ENCODE assay signal across 18 cellular contexts in genomic region chr14:22264759-22265158, GRCh38.
"Had no signal": no experiment of that assay in that cellular context is flagged by ENCODE, and none has a peak within 500 bp of the region (broad histone marks: within the 10 kb centered on the region; RNA-seq: fewer than 3 reads in every experiment).

No MANE protein-coding gene starts in this region.

- H3K9me3 Mint-ChIP-seq: activated CD4-positive, alpha-beta memory T cell treated with anti-CD3 and anti-CD28 coated beads for 36 hours; activated T-helper 17 cell treated with anti-CD3 and anti-CD28 coated beads, Interleukin-2, amount 50 U/mL, for 72 hours; endodermal cell; mesothelial cell of epicardium; natural killer cell treated with Interleukin-12 subunit alpha and Interleukin-12 subunit beta and Interleukin-15 and Interleukin-18, amount 100 ng/mL, for 72 hours; stimulated activated naive B cell treated with anti-CD40 and anti-IgM and Interleukin-4, amounts not matched to agents 10 μg/mL and 1 μg/mL and 100 μg/mL, for 72 hours had no signal

- ATAC-seq: activated CD8-positive, alpha-beta memory T cell treated with anti-CD3 and anti-CD28 coated beads, Interleukin-2, amount 10 ng/mL, durations not matched to agents 7 days and 5 days; activated T-helper 17 cell treated with anti-CD3 and anti-CD28 coated beads, Interleukin-2, amount 50 U/mL, for 72 hours; left lobe of liver; natural killer cell treated with Interleukin-12 subunit alpha and Interleukin-12 subunit beta and Interleukin-15 and Interleukin-18, amount 100 ng/mL, for 72 hours had no signal

- DNase-seq: activated CD4-positive, alpha-beta memory T cell treated with anti-CD3 and anti-CD28 coated beads for 36 hours; activated CD4-positive, alpha-beta T cell treated with anti-CD3 and anti-CD28 coated beads for 4 hours; activated CD8-positive, alpha-beta memory T cell treated with anti-CD3 and anti-CD28 coated beads, Interleukin-2, amount 10 ng/mL, durations not matched to agents 7 days and 5 days; activated naive CD4-positive, alpha-beta T cell; activated T-cell treated with anti-CD3 and anti-CD28 coated beads, Interleukin-2, amount 50 U/mL, for 1 hour; anterior cingulate cortex; brain microvascular endothelial cell; colonic mucosa; endodermal cell; erythroblast; kidney; sigmoid colon; spleen; stimulated activated naive B cell treated with anti-CD40 and anti-IgM and Interleukin-4, amounts not matched to agents 10 μg/mL and 1 μg/mL and 100 μg/mL, for 72 hours had no signal

- H3K4me1 ChIP-seq: colonic mucosa, sigmoid colon, spleen had no signal

- H3K36me3 Mint-ChIP-seq: activated CD4-positive, alpha-beta memory T cell treated with anti-CD3 and anti-CD28 coated beads for 36 hours; activated CD8-positive, alpha-beta memory T cell treated with anti-CD3 and anti-CD28 coated beads, Interleukin-2, amount 10 ng/mL, durations not matched to agents 7 days and 5 days; mesothelial cell of epicardium; natural killer cell treated with Interleukin-12 subunit alpha and Interleukin-12 subunit beta and Interleukin-15 and Interleukin-18, amount 100 ng/mL, for 72 hours; stimulated activated naive B cell treated with anti-CD40 and anti-IgM and Interleukin-4, amounts not matched to agents 10 μg/mL and 1 μg/mL and 100 μg/mL, for 72 hours had no signal

- H3K27ac Mint-ChIP-seq: activated CD4-positive, alpha-beta memory T cell treated with anti-CD3 and anti-CD28 coated beads for 36 hours; activated T-helper 17 cell treated with anti-CD3 and anti-CD28 coated beads, Interleukin-2, amount 50 U/mL, for 72 hours; endodermal cell; mesothelial cell of epicardium; natural killer cell treated with Interleukin-12 subunit alpha and Interleukin-12 subunit beta and Interleukin-15 and Interleukin-18, amount 100 ng/mL, for 72 hours; stimulated activated naive B cell treated with anti-CD40 and anti-IgM and Interleukin-4, amounts not matched to agents 10 μg/mL and 1 μg/mL and 100 μg/mL, for 72 hours had no signal

- H3K27me3 Mint-ChIP-seq: activated CD4-positive, alpha-beta memory T cell treated with anti-CD3 and anti-CD28 coated beads for 36 hours; activated CD8-positive, alpha-beta memory T cell treated with anti-CD3 and anti-CD28 coated beads, Interleukin-2, amount 10 ng/mL, durations not matched to agents 7 days and 5 days; activated T-helper 17 cell treated with anti-CD3 and anti-CD28 coated beads, Interleukin-2, amount 50 U/mL, for 72 hours had no signal

- H3K4me1 Mint-ChIP-seq: activated T-helper 17 cell treated with anti-CD3 and anti-CD28 coated beads, Interleukin-2, amount 50 U/mL, for 72 hours had no signal

- H3K27me3 ChIP-seq: brain microvascular endothelial cell, colonic mucosa, sigmoid colon had no signal

- H3K36me3 ChIP-seq: brain microvascular endothelial cell, colonic mucosa, sigmoid colon, spleen had no signal

- H3K9me3 ChIP-seq: colonic mucosa, sigmoid colon, spleen had no signal

- H3K27ac ChIP-seq: colonic mucosa, sigmoid colon, spleen had no signal

- H3K4me3 Mint-ChIP-seq: activated CD4-positive, alpha-beta memory T cell treated with anti-CD3 and anti-CD28 coated beads for 36 hours; activated T-helper 17 cell treated with anti-CD3 and anti-CD28 coated beads, Interleukin-2, amount 50 U/mL, for 72 hours; endodermal cell; mesothelial cell of epicardium; natural killer cell treated with Interleukin-12 subunit alpha and Interleukin-12 subunit beta and Interleukin-15 and Interleukin-18, amount 100 ng/mL, for 72 hours; stimulated activated naive B cell treated with anti-CD40 and anti-IgM and Interleukin-4, amounts not matched to agents 10 μg/mL and 1 μg/mL and 100 μg/mL, for 72 hours had no signal

- H3K4me3 ChIP-seq: colonic mucosa, sigmoid colon, spleen had no signal
